8 cellular contexts compared by ENCODE assay signal in genomic region chr19:13951799-13952153, GRCh38. TPM values are rescaled to one million over a fixed set of nuclear protein-coding genes. Genes with fewer than 3 reads are reported as not detected.
DNase-seq lines count a peak whose midpoint lies in the region; ATAC-seq and TF ChIP-seq lines count a peak whose summit lies in the region.

No MANE protein-coding gene starts in this region.

- H3K27me3 Mint-ChIP-seq in CD8-positive, alpha-beta memory T cell = no peaks in the 10 kb centered on the region
- H3K27me3 Mint-ChIP-seq in natural killer cell (ENCODE audit: low read depth in 2 of 2) = no peaks in the 10 kb centered on the region

- in situ Hi-C loops in brain microvascular endothelial cell (cut with HindIII; ENCODE audit: low pct_ligation_motif_present, low sequenced_read_pairs) = no loop called here

- peak overlapping the region; percentile 87 to 97 (median 94) for H3K27ac Mint-ChIP-seq in CD8-positive, alpha-beta memory T cell
- peak overlapping the region; percentile 95 to 97 for H3K27ac Mint-ChIP-seq in natural killer cell

- peaks cover 0 to 28% (median 0%) of the 10 kb centered on the region in 3 donors for H3K36me3 Mint-ChIP-seq in CD8-positive, alpha-beta memory T cell
- H3K36me3 Mint-ChIP-seq in natural killer cell = no peaks in the 10 kb centered on the region

- POLR2A ChIA-PET in CD8-positive, alpha-beta memory T cell (lab: Charles Lee) = interaction anchor here (0.6 to 1.5 kb wide), 4 partner anchors 52 to 115 kb away, joined by 3 to 7 read pairs (median 5); partner anchors contain the start of genes IL27RA and RFX1

- intact Hi-C loops in natural killer cell (cut with micrococcal nuclease) = loop anchor here (1.0 to 10.0 kb wide), 5 partner anchors 35 to 81 kb away; partner anchors contain the start of genes BRME1, CC2D1A and RFX1

- CTCF ChIA-PET in CD8-positive, alpha-beta memory T cell (lab: Charles Lee) = interaction anchor here (1.2 to 1.6 kb wide), 2 partner anchors 41 to 117 kb away, joined by 3 to 4 read pairs; no protein-coding TSS in a partner anchor

- peak overlapping the region; percentile 47 for H3K4me3 ChIP-seq in CD8-positive, alpha-beta memory T cell (ENCODE audit: low read length)
- H3K4me3 ChIP-seq in brain microvascular endothelial cell (ENCODE audit: low read depth, low read length) = peak overlapping the region; percentile 56

- H3K27me3 ChIP-seq in CD8-positive, alpha-beta memory T cell (ENCODE audit: insufficient read depth, low read length, poor library complexity, severe bottlenecking) = no peaks in the 10 kb centered on the region
- H3K27me3 ChIP-seq in brain microvascular endothelial cell (replicated peaks) = no peaks in the 10 kb centered on the region

- H3K4me3 Mint-ChIP-seq in CD8-positive, alpha-beta memory T cell = peak overlapping the region; percentile 82 to 100 (median 92)
- peak overlapping the region; percentile 98 for H3K4me3 Mint-ChIP-seq in natural killer cell

- H3K4me1 ChIP-seq in CD8-positive, alpha-beta memory T cell (ENCODE audit: insufficient read depth, low read length) = peaks cover 16% of the 10 kb centered on the region

- no peak for DNase-seq in CD8-positive, alpha-beta memory T cell
- no peak for DNase-seq in brain microvascular endothelial cell
- DNase-seq in natural killer cell = no peak
- no peak for DNase-seq in NCI-H2029 (lab: John Stamatoyannopoulos, UW)
- no peak for DNase-seq in activated gamma-delta T cell treated with Interleukin-2 at 50 U/mL for 16 hours

- H3K27ac ChIP-seq in CD8-positive, alpha-beta memory T cell (ENCODE audit: low read depth, low read length) = peak overlapping the region; percentile 85
- no peak overlapping the region for H3K27ac ChIP-seq in brain microvascular endothelial cell

- H3K36me3 ChIP-seq in CD8-positive, alpha-beta memory T cell (ENCODE audit: insufficient read depth, low read length) = peaks cover 16% of the 10 kb centered on the region
- H3K36me3 ChIP-seq in brain microvascular endothelial cell (replicated peaks) = peaks cover 23% of the 10 kb centered on the region

- ATAC-seq in HG02642 (IDR thresholded peaks at IDR 0.05; ENCODE audit: poor library complexity, unreplicated experiment) (peak; percentile 1), natural killer cell (no peak), HG03280 (IDR thresholded peaks at IDR 0.05; ENCODE audit: unreplicated experiment) (no peak), HG03139 (IDR thresholded peaks at IDR 0.05; ENCODE audit: unreplicated experiment) (no peak)

- no peak for TF ChIP-seq CTCF in brain microvascular endothelial cell (IDR thresholded peaks at IDR 0.05; ENCODE audit: low read depth, low read length, missing control alignments)
- no peak for TF ChIP-seq CTCF in natural killer cell (IDR thresholded peaks at IDR 0.05)

- peaks cover 18 to 27% (median 22%) of the 10 kb centered on the region in 3 donors for H3K4me1 Mint-ChIP-seq in CD8-positive, alpha-beta memory T cell
- H3K4me1 Mint-ChIP-seq in natural killer cell = peaks cover 7 to 27% of the 10 kb centered on the region in 2 donors

- H3K9me3 Mint-ChIP-seq in CD8-positive, alpha-beta memory T cell = no peaks in the 10 kb centered on the region
- H3K9me3 Mint-ChIP-seq in natural killer cell = no peaks in the 10 kb centered on the region

- no peaks in the 10 kb centered on the region for H3K9me3 ChIP-seq in CD8-positive, alpha-beta memory T cell (ENCODE audit: low read length)

RNA-seq across cellular contexts. Expression of gene DCAF15, which starts 0.5 kb away (rescaled TPM):
- 10 to 100 TPM; 64.6 to 66.5 TPM for total RNA-seq in CD8-positive, alpha-beta memory T cell
- polyA plus RNA-seq in CD8-positive, alpha-beta memory T cell = 8.0 TPM
- 100 to 1,000 TPM; 121 to 149 (median 124) TPM for total RNA-seq in natural killer cell

RNA-seq across cellular contexts. Expression of gene PODNL1, which starts 13.6 kb away (rescaled TPM):
- total RNA-seq in CD8-positive, alpha-beta memory T cell = under 1 TPM in 1 of 2 experiments, not detected in 1; 0.24 TPM
- not detected for polyA plus RNA-seq in CD8-positive, alpha-beta memory T cell
- total RNA-seq in natural killer cell = under 1 TPM in 1 of 3 donors, not detected in 2; 0.61 TPM

RNA-seq across cellular contexts. Expression of gene CC2D1A, which starts 45.8 kb away (rescaled TPM):
- 10 to 100 TPM; 30.8 to 31.0 TPM for total RNA-seq in CD8-positive, alpha-beta memory T cell
- polyA plus RNA-seq in CD8-positive, alpha-beta memory T cell = 15.3 TPM
- total RNA-seq in natural killer cell = 10 to 100 TPM; 42.8 to 49.3 (median 48.4) TPM

RNA-seq across cellular contexts. Expression of gene BRME1, which starts 45.9 kb away (rescaled TPM):
- 1 to 10 TPM; 6.8 to 8.2 TPM for total RNA-seq in CD8-positive, alpha-beta memory T cell
- polyA plus RNA-seq in CD8-positive, alpha-beta memory T cell = 3.5 TPM
- 1 to 10 TPM; 3.8 to 7.7 (median 4.0) TPM for total RNA-seq in natural killer cell

RNA-seq across cellular contexts. Expression of gene RFX1, which starts 54.3 kb away (rescaled TPM):
- total RNA-seq in CD8-positive, alpha-beta memory T cell = 10 to 100 TPM; 13.0 to 13.6 TPM
- polyA plus RNA-seq in CD8-positive, alpha-beta memory T cell = 3.1 TPM
- total RNA-seq in natural killer cell = 10 to 100 TPM; 26.0 to 31.8 (median 30.5) TPM
